17 cellular contexts compared by ENCODE assay signal in genomic region chr6:143015300-143015706, GRCh38. TPM values are rescaled to one million over a fixed set of nuclear protein-coding genes. Genes with fewer than 3 reads are reported as not detected.
DNase-seq lines count a peak whose midpoint lies in the region; ATAC-seq, FAIRE-seq and TF ChIP-seq lines count a peak whose summit lies in the region.
"Had no signal": no experiment of that assay in that cellular context is flagged by ENCODE, and none has a peak within 500 bp of the region (broad histone marks: within the 10 kb centered on the region; RNA-seq: fewer than 3 reads in every experiment).

No MANE protein-coding gene starts in this region.

- no peak for DNase-seq in GM12891 (ENCODE audit: insufficient read length, low spot score)
- peak; percentile 11 for DNase-seq in kidney tubule cell (ENCODE audit: low spot score)
- no peak for DNase-seq in effector memory CD8-positive, alpha-beta T cell
- DNase-seq in NCI-H1436 treated with DMSO at 0.1 percent for 48 hours (lab: John Stamatoyannopoulos, UW) = no peak
- DNase-seq: activated CD4-positive, alpha-beta T cell treated with anti-CD3 and anti-CD28 coated beads, Interleukin-2, amount 10 ng/mL, durations not matched to agents 24 days and 14 days; activated CD8-positive, alpha-beta memory T cell treated with anti-CD3 and anti-CD28 coated beads, Interleukin-2, amount 50 U/mL, for 4 hours; activated gamma-delta T cell; CD4-positive, CD25-positive, alpha-beta regulatory T cell; endodermal cell; NCI-H1105; NCI-H2029 treated with DMSO at 0.1 percent for 48 hours; nephron progenitor cell; right lobe of liver; SIG-M5 had no signal

- ATAC-seq in GM18505 (IDR thresholded peaks at IDR 0.05; ENCODE audit: unreplicated experiment) (peak; percentile 46), HG03565 (IDR thresholded peaks at IDR 0.05; ENCODE audit: unreplicated experiment) (peak; percentile 36), HG03135 (IDR thresholded peaks at IDR 0.05; ENCODE audit: unreplicated experiment) (no peak)
- no peak for ATAC-seq in effector memory CD8-positive, alpha-beta T cell (replicated peaks)
- ATAC-seq: right lobe of liver had no signal

- peak; percentile 50 for FAIRE-seq in GM12891 (lab: Jason Lieb, UNC)

- H3K27ac Mint-ChIP-seq in effector memory CD8-positive, alpha-beta T cell = no peak overlapping the region
- H3K27ac Mint-ChIP-seq: activated CD4-positive, alpha-beta T cell treated with anti-CD3 and anti-CD28 coated beads, Interleukin-2, amount 10 ng/mL, durations not matched to agents 24 days and 14 days; endodermal cell; nephron progenitor cell had no signal

- peaks cover 0 to 12% of the 10 kb centered on the region in 2 donors for H3K27me3 Mint-ChIP-seq in effector memory CD8-positive, alpha-beta T cell
- H3K27me3 Mint-ChIP-seq: CD4-positive, CD25-positive, alpha-beta regulatory T cell had no signal

- H3K4me3 Mint-ChIP-seq in effector memory CD8-positive, alpha-beta T cell = no peak overlapping the region
- H3K4me3 Mint-ChIP-seq: activated CD4-positive, alpha-beta T cell treated with anti-CD3 and anti-CD28 coated beads, Interleukin-2, amount 10 ng/mL, durations not matched to agents 24 days and 14 days; CD4-positive, CD25-positive, alpha-beta regulatory T cell; endodermal cell; nephron progenitor cell had no signal

- no peaks in the 10 kb centered on the region for H3K9me3 Mint-ChIP-seq in effector memory CD8-positive, alpha-beta T cell
- H3K9me3 Mint-ChIP-seq: CD4-positive, CD25-positive, alpha-beta regulatory T cell; endodermal cell; nephron progenitor cell had no signal

- H3K4me1 Mint-ChIP-seq in effector memory CD8-positive, alpha-beta T cell (ENCODE audit: low read depth in 2 of 2) = no peaks in the 10 kb centered on the region
- H3K4me1 Mint-ChIP-seq: activated CD4-positive, alpha-beta T cell treated with anti-CD3 and anti-CD28 coated beads, Interleukin-2, amount 10 ng/mL, durations not matched to agents 24 days and 14 days; endodermal cell; nephron progenitor cell had no signal

- TF ChIP-seq POLR2A in GM12891 (IDR thresholded peaks at IDR 0.05; ENCODE audit: low read depth, low read length) = no peak
- no peak for TF ChIP-seq POLR2A in GM18505 (IDR thresholded peaks at IDR 0.05; ENCODE audit: borderline replicate concordance, extremely low read depth, insufficient read depth, insufficient read length)

- no peaks in the 10 kb centered on the region for H3K36me3 Mint-ChIP-seq in effector memory CD8-positive, alpha-beta T cell (ENCODE audit: insufficient read depth)
- H3K36me3 Mint-ChIP-seq: CD4-positive, CD25-positive, alpha-beta regulatory T cell had no signal

TF ChIP-seq in GM12891, 5 proteins besides CTCF, POLR2A, EP300 and RAD21:
- TF ChIP-seq SPI1 (IDR thresholded peaks at IDR 0.05; ENCODE audit: low read depth, low read length) (no peak), PAX5 (IDR thresholded peaks at IDR 0.05; ENCODE audit: insufficient read depth, low read length, severe bottlenecking) (peak; percentile 25)

RNA-seq across cellular contexts. Expression of gene AIG1, which starts 45.4 kb away (rescaled TPM):
- 25.1 TPM for polyA plus RNA-seq in GM12891 (2012; ENCODE audit: low read depth, missing spikeins)

Comparison
In these comparisons a context has a peak if more than half of its experiments do, and no peak if none do; other contexts are left out.
1. ATAC-seq: peak in GM18505 (single experiment) and HG03565 (single experiment); none in effector memory CD8-positive, alpha-beta T cell (single experiment) and HG03135 (single experiment).